Comparison of ENCODE assay signal across 1 cellular context in the genomic region with DNA sequence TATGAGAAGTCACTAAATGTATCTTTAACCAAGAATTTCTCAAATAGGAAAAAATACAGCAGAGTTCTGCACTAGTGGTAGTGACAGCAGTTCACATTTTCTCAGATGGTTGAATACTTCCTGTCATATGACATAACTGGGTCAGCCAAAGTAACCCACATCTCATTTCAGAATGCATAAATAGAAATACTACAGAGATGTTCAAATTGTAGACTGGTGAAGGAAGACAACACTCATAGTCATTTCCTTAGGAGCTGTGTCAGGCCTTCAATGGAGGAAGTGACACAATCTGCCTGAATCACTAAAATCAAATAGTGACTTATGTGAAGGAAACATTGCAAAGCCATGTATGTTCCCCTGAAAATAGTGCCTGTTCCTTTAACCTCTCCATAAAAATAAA.
TF ChIP-seq lines count a peak whose summit lies in the region.

No MANE protein-coding gene starts in this region.

TF ChIP-seq in GM12878, 131 proteins besides CTCF, POLR2A, EP300 and RAD21 (continued from another document and continues in another):
- TF ChIP-seq, protein P1, sequence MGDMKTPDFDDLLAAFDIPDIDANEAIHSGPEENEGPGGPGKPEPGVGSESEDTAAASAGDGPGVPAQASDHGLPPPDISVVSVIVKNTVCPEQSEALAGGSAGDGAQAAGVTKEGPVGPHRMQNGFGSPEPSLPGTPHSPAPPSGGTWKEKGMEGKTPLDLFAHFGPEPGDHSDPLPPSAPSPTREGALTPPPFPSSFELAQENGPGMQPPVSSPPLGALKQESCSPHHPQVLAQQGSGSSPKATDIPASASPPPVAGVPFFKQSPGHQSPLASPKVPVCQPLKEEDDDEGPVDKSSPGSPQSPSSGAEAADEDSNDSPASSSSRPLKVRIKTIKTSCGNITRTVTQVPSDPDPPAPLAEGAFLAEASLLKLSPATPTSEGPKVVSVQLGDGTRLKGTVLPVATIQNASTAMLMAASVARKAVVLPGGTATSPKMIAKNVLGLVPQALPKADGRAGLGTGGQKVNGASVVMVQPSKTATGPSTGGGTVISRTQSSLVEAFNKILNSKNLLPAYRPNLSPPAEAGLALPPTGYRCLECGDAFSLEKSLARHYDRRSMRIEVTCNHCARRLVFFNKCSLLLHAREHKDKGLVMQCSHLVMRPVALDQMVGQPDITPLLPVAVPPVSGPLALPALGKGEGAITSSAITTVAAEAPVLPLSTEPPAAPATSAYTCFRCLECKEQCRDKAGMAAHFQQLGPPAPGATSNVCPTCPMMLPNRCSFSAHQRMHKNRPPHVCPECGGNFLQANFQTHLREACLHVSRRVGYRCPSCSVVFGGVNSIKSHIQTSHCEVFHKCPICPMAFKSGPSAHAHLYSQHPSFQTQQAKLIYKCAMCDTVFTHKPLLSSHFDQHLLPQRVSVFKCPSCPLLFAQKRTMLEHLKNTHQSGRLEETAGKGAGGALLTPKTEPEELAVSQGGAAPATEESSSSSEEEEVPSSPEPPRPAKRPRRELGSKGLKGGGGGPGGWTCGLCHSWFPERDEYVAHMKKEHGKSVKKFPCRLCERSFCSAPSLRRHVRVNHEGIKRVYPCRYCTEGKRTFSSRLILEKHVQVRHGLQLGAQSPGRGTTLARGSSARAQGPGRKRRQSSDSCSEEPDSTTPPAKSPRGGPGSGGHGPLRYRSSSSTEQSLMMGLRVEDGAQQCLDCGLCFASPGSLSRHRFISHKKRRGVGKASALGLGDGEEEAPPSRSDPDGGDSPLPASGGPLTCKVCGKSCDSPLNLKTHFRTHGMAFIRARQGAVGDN (IDR thresholded peaks at IDR 0.05): peak; percentile 74; the same call in 1 of the 2 replicates
- TF ChIP-seq, protein P2, sequence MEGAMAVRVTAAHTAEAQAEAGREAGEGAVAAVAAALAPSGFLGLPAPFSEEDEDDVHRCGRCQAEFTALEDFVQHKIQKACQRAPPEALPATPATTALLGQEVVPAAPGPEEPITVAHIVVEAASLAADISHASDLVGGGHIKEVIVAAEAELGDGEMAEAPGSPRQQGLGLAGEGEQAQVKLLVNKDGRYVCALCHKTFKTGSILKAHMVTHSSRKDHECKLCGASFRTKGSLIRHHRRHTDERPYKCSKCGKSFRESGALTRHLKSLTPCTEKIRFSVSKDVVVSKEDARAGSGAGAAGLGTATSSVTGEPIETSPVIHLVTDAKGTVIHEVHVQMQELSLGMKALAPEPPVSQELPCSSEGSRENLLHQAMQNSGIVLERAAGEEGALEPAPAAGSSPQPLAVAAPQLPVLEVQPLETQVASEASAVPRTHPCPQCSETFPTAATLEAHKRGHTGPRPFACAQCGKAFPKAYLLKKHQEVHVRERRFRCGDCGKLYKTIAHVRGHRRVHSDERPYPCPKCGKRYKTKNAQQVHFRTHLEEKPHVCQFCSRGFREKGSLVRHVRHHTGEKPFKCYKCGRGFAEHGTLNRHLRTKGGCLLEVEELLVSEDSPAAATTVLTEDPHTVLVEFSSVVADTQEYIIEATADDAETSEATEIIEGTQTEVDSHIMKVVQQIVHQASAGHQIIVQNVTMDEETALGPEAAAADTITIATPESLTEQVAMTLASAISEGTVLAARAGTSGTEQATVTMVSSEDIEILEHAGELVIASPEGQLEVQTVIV (IDR thresholded peaks at IDR 0.05; ENCODE audit: borderline replicate concordance, partially characterized antibody): no peak
- TF ChIP-seq, protein P3, sequence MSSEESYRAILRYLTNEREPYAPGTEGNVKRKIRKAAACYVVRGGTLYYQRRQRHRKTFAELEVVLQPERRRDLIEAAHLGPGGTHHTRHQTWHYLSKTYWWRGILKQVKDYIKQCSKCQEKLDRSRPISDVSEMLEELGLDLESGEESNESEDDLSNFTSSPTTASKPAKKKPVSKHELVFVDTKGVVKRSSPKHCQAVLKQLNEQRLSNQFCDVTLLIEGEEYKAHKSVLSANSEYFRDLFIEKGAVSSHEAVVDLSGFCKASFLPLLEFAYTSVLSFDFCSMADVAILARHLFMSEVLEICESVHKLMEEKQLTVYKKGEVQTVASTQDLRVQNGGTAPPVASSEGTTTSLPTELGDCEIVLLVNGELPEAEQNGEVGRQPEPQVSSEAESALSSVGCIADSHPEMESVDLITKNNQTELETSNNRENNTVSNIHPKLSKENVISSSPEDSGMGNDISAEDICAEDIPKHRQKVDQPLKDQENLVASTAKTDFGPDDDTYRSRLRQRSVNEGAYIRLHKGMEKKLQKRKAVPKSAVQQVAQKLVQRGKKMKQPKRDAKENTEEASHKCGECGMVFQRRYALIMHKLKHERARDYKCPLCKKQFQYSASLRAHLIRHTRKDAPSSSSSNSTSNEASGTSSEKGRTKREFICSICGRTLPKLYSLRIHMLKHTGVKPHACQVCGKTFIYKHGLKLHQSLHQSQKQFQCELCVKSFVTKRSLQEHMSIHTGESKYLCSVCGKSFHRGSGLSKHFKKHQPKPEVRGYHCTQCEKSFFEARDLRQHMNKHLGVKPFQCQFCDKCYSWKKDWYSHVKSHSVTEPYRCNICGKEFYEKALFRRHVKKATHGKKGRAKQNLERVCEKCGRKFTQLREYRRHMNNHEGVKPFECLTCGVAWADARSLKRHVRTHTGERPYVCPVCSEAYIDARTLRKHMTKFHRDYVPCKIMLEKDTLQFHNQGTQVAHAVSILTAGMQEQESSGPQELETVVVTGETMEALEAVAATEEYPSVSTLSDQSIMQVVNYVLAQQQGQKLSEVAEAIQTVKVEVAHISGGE (CRISPR knock-in tag; IDR thresholded peaks at IDR 0.05): no peak
- TF ChIP-seq BCL11A (IDR thresholded peaks at IDR 0.05; ENCODE audit: low read depth, low read length): no peak
- TF ChIP-seq, protein P4, sequence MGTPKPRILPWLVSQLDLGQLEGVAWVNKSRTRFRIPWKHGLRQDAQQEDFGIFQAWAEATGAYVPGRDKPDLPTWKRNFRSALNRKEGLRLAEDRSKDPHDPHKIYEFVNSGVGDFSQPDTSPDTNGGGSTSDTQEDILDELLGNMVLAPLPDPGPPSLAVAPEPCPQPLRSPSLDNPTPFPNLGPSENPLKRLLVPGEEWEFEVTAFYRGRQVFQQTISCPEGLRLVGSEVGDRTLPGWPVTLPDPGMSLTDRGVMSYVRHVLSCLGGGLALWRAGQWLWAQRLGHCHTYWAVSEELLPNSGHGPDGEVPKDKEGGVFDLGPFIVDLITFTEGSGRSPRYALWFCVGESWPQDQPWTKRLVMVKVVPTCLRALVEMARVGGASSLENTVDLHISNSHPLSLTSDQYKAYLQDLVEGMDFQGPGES (IDR thresholded peaks at IDR 0.05): no peak
- TF ChIP-seq STAT3 (IDR thresholded peaks at IDR 0.05; ENCODE audit: low read depth, low read length): no peak
- TF ChIP-seq SIN3A (IDR thresholded peaks at IDR 0.05; ENCODE audit: low read depth, low read length): no peak
- TF ChIP-seq NBN (IDR thresholded peaks at IDR 0.05): no peak
- TF ChIP-seq, protein P5, sequence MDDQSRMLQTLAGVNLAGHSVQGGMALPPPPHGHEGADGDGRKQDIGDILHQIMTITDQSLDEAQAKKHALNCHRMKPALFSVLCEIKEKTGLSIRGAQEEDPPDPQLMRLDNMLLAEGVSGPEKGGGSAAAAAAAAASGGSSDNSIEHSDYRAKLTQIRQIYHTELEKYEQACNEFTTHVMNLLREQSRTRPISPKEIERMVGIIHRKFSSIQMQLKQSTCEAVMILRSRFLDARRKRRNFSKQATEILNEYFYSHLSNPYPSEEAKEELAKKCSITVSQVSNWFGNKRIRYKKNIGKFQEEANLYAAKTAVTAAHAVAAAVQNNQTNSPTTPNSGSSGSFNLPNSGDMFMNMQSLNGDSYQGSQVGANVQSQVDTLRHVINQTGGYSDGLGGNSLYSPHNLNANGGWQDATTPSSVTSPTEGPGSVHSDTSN (IDR thresholded peaks at IDR 0.05; ENCODE audit: insufficient replicate concordance, low read depth, low read length): no peak
- no peak for TF ChIP-seq NR2C2 (IDR thresholded peaks at IDR 0.05; ENCODE audit: borderline replicate concordance, control insufficient read depth, insufficient read length, low read depth)
- no peak for TF ChIP-seq SUPT20H (IDR thresholded peaks at IDR 0.05; ENCODE audit: borderline replicate concordance, control insufficient read depth, low read depth, low read length)
- no peak for TF ChIP-seq HDGF (IDR thresholded peaks at IDR 0.05)
- TF ChIP-seq EED (IDR thresholded peaks at IDR 0.05; ENCODE audit: low read depth): no peak
- no peak for TF ChIP-seq SP1 (IDR thresholded peaks at IDR 0.05; ENCODE audit: low read depth, low read length)
- no peak for TF ChIP-seq YBX1 (IDR thresholded peaks at IDR 0.05)
- no peak for TF ChIP-seq IRF4 (IDR thresholded peaks at IDR 0.05; ENCODE audit: low read depth, low read length)
- TF ChIP-seq, protein P6, sequence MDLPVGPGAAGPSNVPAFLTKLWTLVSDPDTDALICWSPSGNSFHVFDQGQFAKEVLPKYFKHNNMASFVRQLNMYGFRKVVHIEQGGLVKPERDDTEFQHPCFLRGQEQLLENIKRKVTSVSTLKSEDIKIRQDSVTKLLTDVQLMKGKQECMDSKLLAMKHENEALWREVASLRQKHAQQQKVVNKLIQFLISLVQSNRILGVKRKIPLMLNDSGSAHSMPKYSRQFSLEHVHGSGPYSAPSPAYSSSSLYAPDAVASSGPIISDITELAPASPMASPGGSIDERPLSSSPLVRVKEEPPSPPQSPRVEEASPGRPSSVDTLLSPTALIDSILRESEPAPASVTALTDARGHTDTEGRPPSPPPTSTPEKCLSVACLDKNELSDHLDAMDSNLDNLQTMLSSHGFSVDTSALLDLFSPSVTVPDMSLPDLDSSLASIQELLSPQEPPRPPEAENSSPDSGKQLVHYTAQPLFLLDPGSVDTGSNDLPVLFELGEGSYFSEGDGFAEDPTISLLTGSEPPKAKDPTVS (IDR thresholded peaks at IDR 0.05; ENCODE audit: low read depth, low read length): no peak
- TF ChIP-seq ZBED1 (IDR thresholded peaks at IDR 0.05; ENCODE audit: borderline replicate concordance): no peak
- no peak for TF ChIP-seq ZNF217 (IDR thresholded peaks at IDR 0.05)
- peak; percentile 74 for TF ChIP-seq RUNX3 (IDR thresholded peaks at IDR 0.05; ENCODE audit: low read length)
- TF ChIP-seq, protein P7, sequence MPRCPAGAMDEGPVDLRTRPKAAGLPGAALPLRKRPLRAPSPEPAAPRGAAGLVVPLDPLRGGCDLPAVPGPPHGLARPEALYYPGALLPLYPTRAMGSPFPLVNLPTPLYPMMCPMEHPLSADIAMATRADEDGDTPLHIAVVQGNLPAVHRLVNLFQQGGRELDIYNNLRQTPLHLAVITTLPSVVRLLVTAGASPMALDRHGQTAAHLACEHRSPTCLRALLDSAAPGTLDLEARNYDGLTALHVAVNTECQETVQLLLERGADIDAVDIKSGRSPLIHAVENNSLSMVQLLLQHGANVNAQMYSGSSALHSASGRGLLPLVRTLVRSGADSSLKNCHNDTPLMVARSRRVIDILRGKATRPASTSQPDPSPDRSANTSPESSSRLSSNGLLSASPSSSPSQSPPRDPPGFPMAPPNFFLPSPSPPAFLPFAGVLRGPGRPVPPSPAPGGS (IDR thresholded peaks at IDR 0.05; ENCODE audit: borderline replicate concordance, insufficient read depth, low read depth, low read length, poor library complexity, severe bottlenecking): no peak
- TF ChIP-seq, protein P8, sequence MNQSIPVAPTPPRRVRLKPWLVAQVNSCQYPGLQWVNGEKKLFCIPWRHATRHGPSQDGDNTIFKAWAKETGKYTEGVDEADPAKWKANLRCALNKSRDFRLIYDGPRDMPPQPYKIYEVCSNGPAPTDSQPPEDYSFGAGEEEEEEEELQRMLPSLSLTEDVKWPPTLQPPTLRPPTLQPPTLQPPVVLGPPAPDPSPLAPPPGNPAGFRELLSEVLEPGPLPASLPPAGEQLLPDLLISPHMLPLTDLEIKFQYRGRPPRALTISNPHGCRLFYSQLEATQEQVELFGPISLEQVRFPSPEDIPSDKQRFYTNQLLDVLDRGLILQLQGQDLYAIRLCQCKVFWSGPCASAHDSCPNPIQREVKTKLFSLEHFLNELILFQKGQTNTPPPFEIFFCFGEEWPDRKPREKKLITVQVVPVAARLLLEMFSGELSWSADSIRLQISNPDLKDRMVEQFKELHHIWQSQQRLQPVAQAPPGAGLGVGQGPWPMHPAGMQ (IDR thresholded peaks at IDR 0.05; ENCODE audit: borderline replicate concordance): no peak
- TF ChIP-seq SRF (IDR thresholded peaks at IDR 0.05; ENCODE audit: low read depth in 2 of 2, low read length in 2 of 2): no peak
- TF ChIP-seq, protein P9, sequence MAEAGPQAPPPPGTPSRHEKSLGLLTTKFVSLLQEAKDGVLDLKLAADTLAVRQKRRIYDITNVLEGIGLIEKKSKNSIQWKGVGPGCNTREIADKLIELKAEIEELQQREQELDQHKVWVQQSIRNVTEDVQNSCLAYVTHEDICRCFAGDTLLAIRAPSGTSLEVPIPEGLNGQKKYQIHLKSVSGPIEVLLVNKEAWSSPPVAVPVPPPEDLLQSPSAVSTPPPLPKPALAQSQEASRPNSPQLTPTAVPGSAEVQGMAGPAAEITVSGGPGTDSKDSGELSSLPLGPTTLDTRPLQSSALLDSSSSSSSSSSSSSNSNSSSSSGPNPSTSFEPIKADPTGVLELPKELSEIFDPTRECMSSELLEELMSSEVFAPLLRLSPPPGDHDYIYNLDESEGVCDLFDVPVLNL (IDR thresholded peaks at IDR 0.05; ENCODE audit: low read depth, low read length): no peak
- TF ChIP-seq, protein P10, sequence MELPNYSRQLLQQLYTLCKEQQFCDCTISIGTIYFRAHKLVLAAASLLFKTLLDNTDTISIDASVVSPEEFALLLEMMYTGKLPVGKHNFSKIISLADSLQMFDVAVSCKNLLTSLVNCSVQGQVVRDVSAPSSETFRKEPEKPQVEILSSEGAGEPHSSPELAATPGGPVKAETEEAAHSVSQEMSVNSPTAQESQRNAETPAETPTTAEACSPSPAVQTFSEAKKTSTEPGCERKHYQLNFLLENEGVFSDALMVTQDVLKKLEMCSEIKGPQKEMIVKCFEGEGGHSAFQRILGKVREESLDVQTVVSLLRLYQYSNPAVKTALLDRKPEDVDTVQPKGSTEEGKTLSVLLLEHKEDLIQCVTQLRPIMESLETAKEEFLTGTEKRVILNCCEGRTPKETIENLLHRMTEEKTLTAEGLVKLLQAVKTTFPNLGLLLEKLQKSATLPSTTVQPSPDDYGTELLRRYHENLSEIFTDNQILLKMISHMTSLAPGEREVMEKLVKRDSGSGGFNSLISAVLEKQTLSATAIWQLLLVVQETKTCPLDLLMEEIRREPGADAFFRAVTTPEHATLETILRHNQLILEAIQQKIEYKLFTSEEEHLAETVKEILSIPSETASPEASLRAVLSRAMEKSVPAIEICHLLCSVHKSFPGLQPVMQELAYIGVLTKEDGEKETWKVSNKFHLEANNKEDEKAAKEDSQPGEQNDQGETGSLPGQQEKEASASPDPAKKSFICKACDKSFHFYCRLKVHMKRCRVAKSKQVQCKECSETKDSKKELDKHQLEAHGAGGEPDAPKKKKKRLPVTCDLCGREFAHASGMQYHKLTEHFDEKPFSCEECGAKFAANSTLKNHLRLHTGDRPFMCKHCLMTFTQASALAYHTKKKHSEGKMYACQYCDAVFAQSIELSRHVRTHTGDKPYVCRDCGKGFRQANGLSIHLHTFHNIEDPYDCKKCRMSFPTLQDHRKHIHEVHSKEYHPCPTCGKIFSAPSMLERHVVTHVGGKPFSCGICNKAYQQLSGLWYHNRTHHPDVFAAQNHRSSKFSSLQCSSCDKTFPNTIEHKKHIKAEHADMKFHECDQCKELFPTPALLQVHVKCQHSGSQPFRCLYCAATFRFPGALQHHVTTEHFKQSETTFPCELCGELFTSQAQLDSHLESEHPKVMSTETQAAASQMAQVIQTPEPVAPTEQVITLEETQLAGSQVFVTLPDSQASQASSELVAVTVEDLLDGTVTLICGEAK (IDR thresholded peaks at IDR 0.05; ENCODE audit: borderline replicate concordance): no peak; the same call in 1 of the 2 replicates
